ENCODE assay signal across 23 cellular contexts in genomic region chr14:71698698-71699097, GRCh38.
"Had no signal": no experiment of that assay in that cellular context is flagged by ENCODE, and none has a peak within 500 bp of the region (broad histone marks: within the 10 kb centered on the region; RNA-seq: fewer than 3 reads in every experiment).

No MANE protein-coding gene starts in this region.

- H3K27me3 ChIP-seq: brain microvascular endothelial cell, gastrocnemius medialis, right lobe of liver, testis had no signal

- H3K4me1 ChIP-seq: gastrocnemius medialis, parathyroid adenoma, right lobe of liver, testis had no signal

- H3K4me3 ChIP-seq: gastrocnemius medialis, right lobe of liver, testis had no signal

- H2AFZ ChIP-seq: parathyroid adenoma had no signal

- ATAC-seq: gastrocnemius medialis, left ventricle myocardium superior, right lobe of liver, T-cell had no signal

- H3K36me3 ChIP-seq: gastrocnemius medialis had no signal

- H3K9me3 ChIP-seq: gastrocnemius medialis, right lobe of liver, testis had no signal

- H3K27ac ChIP-seq: brain microvascular endothelial cell, gastrocnemius medialis, parathyroid adenoma, right lobe of liver, testis, VCaP had no signal

- DNase-seq: activated CD4-positive, alpha-beta T cell treated with anti-CD3 and anti-CD28 coated beads, Interleukin-2, amount 10 ng/mL, durations not matched to agents 24 days and 14 days; activated effector memory CD4-positive, alpha-beta T cell treated with anti-CD3 and anti-CD28 coated beads, Interleukin-2, amount 50 U/mL, for 16 hours; activated naive CD4-positive, alpha-beta T cell treated with anti-CD3 and anti-CD28 coated beads, Interleukin-2, amount 50 U/mL, for 16 hours; anterior cingulate cortex; brain microvascular endothelial cell; caudate nucleus; dermis blood vessel endothelial cell; effector CD8-positive, alpha-beta T cell; gastrocnemius medialis; head of caudate nucleus; hypothalamus; left ventricle myocardium superior; mammary epithelial cell; midbrain; nephron progenitor cell; right lobe of liver; stimulated activated CD4-positive, alpha-beta T cell treated with anti-CD3 and anti-CD28 coated beads, Interleukin-2, amount 100 ng/mL, for 48 hours; stimulated activated naive CD4-positive, alpha-beta T cell; testis; trophoblast cell had no signal

- H3K9ac ChIP-seq: parathyroid adenoma had no signal
